Comparison of ENCODE assay signal across 7 cellular contexts in genomic region chr1:201411292-201411691, GRCh38. TPM values are rescaled to one million over a fixed set of nuclear protein-coding genes. Genes with fewer than 3 reads are reported as not detected.
"Had no signal": no experiment of that assay in that cellular context is flagged by ENCODE, and none has a peak within 500 bp of the region (broad histone marks: within the 10 kb centered on the region; RNA-seq: fewer than 3 reads in every experiment).

No MANE protein-coding gene starts in this region.

- DNase-seq: H9, HCEC 1CT, IMR-90, KG1 had no signal

- ATAC-seq: GM23338, K562 had no signal

- H2AFZ ChIP-seq: GM23338 had no signal

- H3K4me2 ChIP-seq: GM23338 had no signal

- H3K4me3 ChIP-seq: GM23338, K562 had no signal

RNA-seq across cellular contexts. Expression of gene TNNI1, which starts 10.2 kb away (rescaled TPM):
- total RNA-seq: GM23338, H9, HT-29, IMR-90, K562 had no signal
- polyA plus RNA-seq: IMR-90, K562 had no signal

RNA-seq across cellular contexts. Expression of gene LAD1, which starts 12.2 kb away (rescaled TPM):
- polyA plus RNA-seq: K562 had no signal

RNA-seq across cellular contexts. Expression of gene TNNT2, which starts 33.8 kb away (rescaled TPM):
- total RNA-seq: K562 had no signal
- polyA plus RNA-seq: K562 had no signal

RNA-seq across cellular contexts. Expression of gene PHLDA3, which starts 57.7 kb away (rescaled TPM):
- polyA plus RNA-seq: K562 had no signal
